Comparison of ENCODE assay signal across 1 cellular context in genomic region chr5:83076742-83077661, GRCh38.
A peak's percentile ranks its signal among the peaks of the same experiment; 100 is the strongest.
TF ChIP-seq lines count a peak whose summit lies in the region.

A gene with protein sequence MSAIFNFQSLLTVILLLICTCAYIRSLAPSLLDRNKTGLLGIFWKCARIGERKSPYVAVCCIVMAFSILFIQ (minus strand): TSS chr5:83077394. CDS start chr5:83077323, 71 bp downstream.
TSS of gene XRCC4 (plus strand) at chr5:83077547. CDS start at chr5:83104920, 27,373 bp downstream.

TF ChIP-seq in HepG2, 621 proteins besides CTCF, POLR2A, EP300 and RAD21 (continued from another document and continues in another):
- TF ChIP-seq DMAP1 (CRISPR knock-in tag; IDR thresholded peaks at IDR 0.05): peak; percentile 96
- no peak for TF ChIP-seq ZNF713 (CRISPR knock-in tag; IDR thresholded peaks at IDR 0.05)
- TF ChIP-seq FOXK2 (IDR thresholded peaks at IDR 0.05): no peak
- TF ChIP-seq NFIB (CRISPR knock-in tag; IDR thresholded peaks at IDR 0.05; ENCODE audit: borderline replicate concordance): no peak
- TF ChIP-seq, protein P1, sequence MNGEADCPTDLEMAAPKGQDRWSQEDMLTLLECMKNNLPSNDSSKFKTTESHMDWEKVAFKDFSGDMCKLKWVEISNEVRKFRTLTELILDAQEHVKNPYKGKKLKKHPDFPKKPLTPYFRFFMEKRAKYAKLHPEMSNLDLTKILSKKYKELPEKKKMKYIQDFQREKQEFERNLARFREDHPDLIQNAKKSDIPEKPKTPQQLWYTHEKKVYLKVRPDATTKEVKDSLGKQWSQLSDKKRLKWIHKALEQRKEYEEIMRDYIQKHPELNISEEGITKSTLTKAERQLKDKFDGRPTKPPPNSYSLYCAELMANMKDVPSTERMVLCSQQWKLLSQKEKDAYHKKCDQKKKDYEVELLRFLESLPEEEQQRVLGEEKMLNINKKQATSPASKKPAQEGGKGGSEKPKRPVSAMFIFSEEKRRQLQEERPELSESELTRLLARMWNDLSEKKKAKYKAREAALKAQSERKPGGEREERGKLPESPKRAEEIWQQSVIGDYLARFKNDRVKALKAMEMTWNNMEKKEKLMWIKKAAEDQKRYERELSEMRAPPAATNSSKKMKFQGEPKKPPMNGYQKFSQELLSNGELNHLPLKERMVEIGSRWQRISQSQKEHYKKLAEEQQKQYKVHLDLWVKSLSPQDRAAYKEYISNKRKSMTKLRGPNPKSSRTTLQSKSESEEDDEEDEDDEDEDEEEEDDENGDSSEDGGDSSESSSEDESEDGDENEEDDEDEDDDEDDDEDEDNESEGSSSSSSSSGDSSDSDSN (CRISPR knock-in tag; IDR thresholded peaks at IDR 0.05): no peak; the same call in none of the 2 replicates
- TF ChIP-seq, protein P2, sequence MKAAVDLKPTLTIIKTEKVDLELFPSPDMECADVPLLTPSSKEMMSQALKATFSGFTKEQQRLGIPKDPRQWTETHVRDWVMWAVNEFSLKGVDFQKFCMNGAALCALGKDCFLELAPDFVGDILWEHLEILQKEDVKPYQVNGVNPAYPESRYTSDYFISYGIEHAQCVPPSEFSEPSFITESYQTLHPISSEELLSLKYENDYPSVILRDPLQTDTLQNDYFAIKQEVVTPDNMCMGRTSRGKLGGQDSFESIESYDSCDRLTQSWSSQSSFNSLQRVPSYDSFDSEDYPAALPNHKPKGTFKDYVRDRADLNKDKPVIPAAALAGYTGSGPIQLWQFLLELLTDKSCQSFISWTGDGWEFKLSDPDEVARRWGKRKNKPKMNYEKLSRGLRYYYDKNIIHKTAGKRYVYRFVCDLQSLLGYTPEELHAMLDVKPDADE (CRISPR knock-in tag; IDR thresholded peaks at IDR 0.05): no peak
- TF ChIP-seq SPEN (CRISPR knock-in tag; IDR thresholded peaks at IDR 0.05; ENCODE audit: low read depth): peak; percentile 60; the same call in 1 of the 2 replicates
- TF ChIP-seq DPF2 (CRISPR knock-in tag; IDR thresholded peaks at IDR 0.05; ENCODE audit: borderline replicate concordance, low read depth): no peak
- TF ChIP-seq THAP11 (CRISPR knock-in tag; IDR thresholded peaks at IDR 0.05): peak; percentile 85
- TF ChIP-seq ZNF503 (CRISPR knock-in tag; IDR thresholded peaks at IDR 0.05): no peak
- no peak for TF ChIP-seq ZKSCAN1 (IDR thresholded peaks at IDR 0.05; ENCODE audit: low read length)
- TF ChIP-seq PAF1 (CRISPR knock-in tag; IDR thresholded peaks at IDR 0.05): no peak
- TF ChIP-seq, protein P3, sequence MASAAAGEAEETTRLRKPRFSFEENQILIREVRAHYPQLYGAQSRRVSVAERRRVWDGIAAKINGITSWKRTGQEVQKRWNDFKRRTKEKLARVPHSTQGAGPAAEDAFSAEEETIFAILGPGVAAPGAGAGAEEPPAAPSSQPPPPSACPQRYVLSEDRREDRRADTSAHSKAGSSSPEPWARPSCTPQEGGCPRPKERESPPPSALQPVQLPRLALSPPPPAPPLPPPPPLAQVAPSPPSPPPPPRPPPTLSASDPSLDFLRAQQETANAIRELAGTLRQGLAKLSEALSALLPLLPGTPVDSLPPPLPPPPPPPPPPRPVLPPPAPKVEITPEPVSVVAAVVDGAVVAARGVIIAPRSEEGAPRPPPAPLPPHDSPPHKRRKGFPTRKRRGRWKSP (CRISPR knock-in tag; IDR thresholded peaks at IDR 0.05): no peak
- no peak for TF ChIP-seq ZNF329 (CRISPR knock-in tag; IDR thresholded peaks at IDR 0.05; ENCODE audit: low read depth)
- no peak for TF ChIP-seq GPN1 (CRISPR knock-in tag; IDR thresholded peaks at IDR 0.05; ENCODE audit: borderline replicate concordance)
- no peak for TF ChIP-seq RNF219 (CRISPR knock-in tag; IDR thresholded peaks at IDR 0.05)
- no peak for TF ChIP-seq DNMT3B (CRISPR knock-in tag; conservative IDR thresholded peaks at IDR 0.05)
- TF ChIP-seq TCF7 (IDR thresholded peaks at IDR 0.05; ENCODE audit: low read depth): no peak; the same call in 1 of the 2 replicates
- TF ChIP-seq MYC (CRISPR knock-in tag; IDR thresholded peaks at IDR 0.05; ENCODE audit: borderline replicate concordance): peak; percentile 73
- no peak for TF ChIP-seq PRDM10 (CRISPR knock-in tag; IDR thresholded peaks at IDR 0.05; ENCODE audit: low read depth)
- TF ChIP-seq TEAD3 (CRISPR knock-in tag; optimal IDR thresholded peaks at IDR 0.05; ENCODE audit: borderline replicate concordance): peak; percentile 7
- no peak for TF ChIP-seq TBL1XR1 (IDR thresholded peaks at IDR 0.05; ENCODE audit: borderline replicate concordance, low read length, partially characterized antibody)
- TF ChIP-seq ZNF772 (CRISPR knock-in tag; IDR thresholded peaks at IDR 0.05): 0 out of 2 replicates have a peak, but pooled peaks have one; percentile 53
- TF ChIP-seq SRSF1 (optimal IDR thresholded peaks at IDR 0.05; ENCODE audit: low read depth, low read length): no peak
- TF ChIP-seq ZC3H4 (CRISPR knock-in tag; IDR thresholded peaks at IDR 0.05; ENCODE audit: borderline replicate concordance): no peak
- TF ChIP-seq CAMTA2 (CRISPR knock-in tag; IDR thresholded peaks at IDR 0.05; ENCODE audit: borderline replicate concordance): 0 out of 2 replicates have a peak, but pooled peaks have one; percentile 42
- TF ChIP-seq, protein P4, sequence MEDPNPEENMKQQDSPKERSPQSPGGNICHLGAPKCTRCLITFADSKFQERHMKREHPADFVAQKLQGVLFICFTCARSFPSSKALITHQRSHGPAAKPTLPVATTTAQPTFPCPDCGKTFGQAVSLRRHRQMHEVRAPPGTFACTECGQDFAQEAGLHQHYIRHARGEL (CRISPR knock-in tag; IDR thresholded peaks at IDR 0.05): no peak
- no peak for TF ChIP-seq MYNN (CRISPR knock-in tag; IDR thresholded peaks at IDR 0.05; ENCODE audit: low read depth)
- TF ChIP-seq, protein P5, sequence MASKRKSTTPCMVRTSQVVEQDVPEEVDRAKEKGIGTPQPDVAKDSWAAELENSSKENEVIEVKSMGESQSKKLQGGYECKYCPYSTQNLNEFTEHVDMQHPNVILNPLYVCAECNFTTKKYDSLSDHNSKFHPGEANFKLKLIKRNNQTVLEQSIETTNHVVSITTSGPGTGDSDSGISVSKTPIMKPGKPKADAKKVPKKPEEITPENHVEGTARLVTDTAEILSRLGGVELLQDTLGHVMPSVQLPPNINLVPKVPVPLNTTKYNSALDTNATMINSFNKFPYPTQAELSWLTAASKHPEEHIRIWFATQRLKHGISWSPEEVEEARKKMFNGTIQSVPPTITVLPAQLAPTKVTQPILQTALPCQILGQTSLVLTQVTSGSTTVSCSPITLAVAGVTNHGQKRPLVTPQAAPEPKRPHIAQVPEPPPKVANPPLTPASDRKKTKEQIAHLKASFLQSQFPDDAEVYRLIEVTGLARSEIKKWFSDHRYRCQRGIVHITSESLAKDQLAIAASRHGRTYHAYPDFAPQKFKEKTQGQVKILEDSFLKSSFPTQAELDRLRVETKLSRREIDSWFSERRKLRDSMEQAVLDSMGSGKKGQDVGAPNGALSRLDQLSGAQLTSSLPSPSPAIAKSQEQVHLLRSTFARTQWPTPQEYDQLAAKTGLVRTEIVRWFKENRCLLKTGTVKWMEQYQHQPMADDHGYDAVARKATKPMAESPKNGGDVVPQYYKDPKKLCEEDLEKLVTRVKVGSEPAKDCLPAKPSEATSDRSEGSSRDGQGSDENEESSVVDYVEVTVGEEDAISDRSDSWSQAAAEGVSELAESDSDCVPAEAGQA (IDR thresholded peaks at IDR 0.05; ENCODE audit: low read depth): 0 out of 2 replicates have a peak, but pooled peaks have one; percentile 32
- TF ChIP-seq, protein P5 (CRISPR knock-in tag; IDR thresholded peaks at IDR 0.05; ENCODE audit: borderline replicate concordance): no peak
- peak; percentile 72; the same call in 1 of the 2 replicates for TF ChIP-seq TBX2 (CRISPR knock-in tag; IDR thresholded peaks at IDR 0.05; ENCODE audit: borderline replicate concordance)
- TF ChIP-seq ZNF740 (CRISPR knock-in tag; IDR thresholded peaks at IDR 0.05): no peak; the same call in 1 of the 2 replicates
- peak; percentile 55; the same call in 1 of the 2 replicates for TF ChIP-seq KDM5B (CRISPR knock-in tag; IDR thresholded peaks at IDR 0.05; ENCODE audit: borderline replicate concordance)
- no peak for TF ChIP-seq RBAK (CRISPR knock-in tag; IDR thresholded peaks at IDR 0.05)
- TF ChIP-seq ZNF556 (CRISPR knock-in tag; IDR thresholded peaks at IDR 0.05; ENCODE audit: borderline replicate concordance): no peak
- TF ChIP-seq PHF20 (CRISPR knock-in tag; IDR thresholded peaks at IDR 0.05): peak; percentile 88
- no peak for TF ChIP-seq ZNF335 (CRISPR knock-in tag; IDR thresholded peaks at IDR 0.05)
- TF ChIP-seq TBX3 (IDR thresholded peaks at IDR 0.05; ENCODE audit: borderline replicate concordance): no peak
- TF ChIP-seq NFIC (IDR thresholded peaks at IDR 0.05; ENCODE audit: low read length): 0 out of 2 replicates have a peak, but pooled peaks have one; percentile 26
- peak; percentile 61 for TF ChIP-seq ZNF605 (CRISPR knock-in tag; IDR thresholded peaks at IDR 0.05)
- no peak for TF ChIP-seq JDP2 (CRISPR knock-in tag; IDR thresholded peaks at IDR 0.05; ENCODE audit: borderline replicate concordance)
- peak; percentile 79 for TF ChIP-seq KDM2A (CRISPR knock-in tag; IDR thresholded peaks at IDR 0.05; ENCODE audit: borderline replicate concordance, low read depth)
- peak; percentile 49; the same call in 1 of the 2 replicates for TF ChIP-seq ZNF703 (CRISPR knock-in tag; IDR thresholded peaks at IDR 0.05; ENCODE audit: borderline replicate concordance)
- peak; percentile 91 for TF ChIP-seq PHF8 (CRISPR knock-in tag; IDR thresholded peaks at IDR 0.05)
- TF ChIP-seq ZMYM4 (CRISPR knock-in tag; IDR thresholded peaks at IDR 0.05): peak; percentile 81
